ENCODE assay signal across 9 cellular contexts in genomic region chr1:223845810-223846667, GRCh38. TPM values are rescaled to one million over a fixed set of nuclear protein-coding genes. Genes with fewer than 3 reads are reported as not detected.
DNase-seq lines count a peak whose midpoint lies in the region; ATAC-seq, FAIRE-seq and TF ChIP-seq lines count a peak whose summit lies in the region.
"Had no signal": no experiment of that assay in that cellular context is flagged by ENCODE, and none has a peak within 500 bp of the region (broad histone marks: within the 10 kb centered on the region; RNA-seq: fewer than 3 reads in every experiment).

Gene TP53BP2, minus strand, starts transcription at chr1:223845947. Its CDS starts 267 bp downstream, at chr1:223845680.

- H3K9ac ChIP-seq in astrocyte (ENCODE audit: low read length), result peak within 1 kb of the TSS; percentile 93

- no peaks in the 10 kb centered on the region for H3K27me3 ChIP-seq in astrocyte (ENCODE audit: insufficient read depth, low read length)

- H2AFZ ChIP-seq in astrocyte (ENCODE audit: low read depth, low read length), result peak within 1 kb of the TSS; percentile 87

- H3K9me3 ChIP-seq in astrocyte (ENCODE audit: insufficient read depth, low read depth, low read length), result no peaks in the 10 kb centered on the region

- ATAC-seq in HG02938 (IDR thresholded peaks at IDR 0.05; ENCODE audit: unreplicated experiment), result peak; percentile 55

- peaks cover 3% of the 10 kb centered on the region for H3K27me3 Mint-ChIP-seq in astrocyte (ENCODE audit: low read depth, unreplicated experiment)

- H3K79me2 ChIP-seq in astrocyte (ENCODE audit: insufficient read depth, low read length), result peaks cover 48% of the 10 kb centered on the region

- peak within 1 kb of the TSS; percentile 98 for H3K27ac ChIP-seq in astrocyte (ENCODE audit: low read depth, low read length)

- peaks cover 30% of the 10 kb centered on the region for H4K20me1 ChIP-seq in astrocyte (ENCODE audit: insufficient read depth, low read length)

- peak; percentile 50 to 66 for DNase-seq in NCI-H187 (lab: John Stamatoyannopoulos, UW)
- DNase-seq in NCI-H187 treated with DMSO at 0.1 percent for 48 hours (lab: John Stamatoyannopoulos, UW), result no peak
- peak; percentile 79 for DNase-seq in NCI-H1694 (lab: John Stamatoyannopoulos, UW)
- DNase-seq in T-helper 22 cell (ENCODE audit: low read depth), result peak; percentile 80
- peak; percentile 73 for DNase-seq in astrocyte (ENCODE audit: low read depth)
- DNase-seq in hepatic stellate cell (ENCODE audit: low spot score), result peak; percentile 89
- DNase-seq in retina, result peak; percentile 98

- no peaks in the 10 kb centered on the region for H3K36me3 Mint-ChIP-seq in astrocyte (ENCODE audit: low read depth, unreplicated experiment)

- FAIRE-seq in astrocyte (lab: Jason Lieb, UNC), result no peak
- FAIRE-seq: A204.1 had no signal

- peak within 1 kb of the TSS; percentile 91 for H3K4me3 ChIP-seq in astrocyte (ENCODE audit: insufficient read depth, low read depth, low read length)

- H3K9me3 Mint-ChIP-seq in astrocyte (ENCODE audit: unreplicated experiment), result no peaks in the 10 kb centered on the region

- peak within 1 kb of the TSS; percentile 97 for H3K4me3 Mint-ChIP-seq in astrocyte (ENCODE audit: unreplicated experiment)

- H3K4me1 ChIP-seq in astrocyte (ENCODE audit: insufficient read depth, low read length), result peaks cover 17% of the 10 kb centered on the region

- peak within 1 kb of the TSS; percentile 86 for H3K4me2 ChIP-seq in astrocyte (ENCODE audit: low read length)

- H3K27ac Mint-ChIP-seq in astrocyte (ENCODE audit: unreplicated experiment), result peak within 1 kb of the TSS; percentile 98

- peaks cover 8% of the 10 kb centered on the region for H3K4me1 Mint-ChIP-seq in astrocyte (ENCODE audit: low read depth, unreplicated experiment)

- peak; percentile 26 for TF ChIP-seq CTCF in astrocyte (IDR thresholded peaks at IDR 0.05; ENCODE audit: insufficient read depth, low read depth, low read length)

- no peaks in the 10 kb centered on the region for H3K36me3 ChIP-seq in astrocyte (ENCODE audit: insufficient read depth, low read length)

RNA-seq across cellular contexts. Expression of gene TP53BP2, which starts in this region (rescaled TPM):
- 42.3 and 46.6 TPM in 2 replicates for total RNA-seq in astrocyte
